Comparison of ENCODE assay signal across 10 cellular contexts in genomic region chr15:35696767-35697231, GRCh38.
DNase-seq lines count a peak whose midpoint lies in the region; ATAC-seq, FAIRE-seq and TF ChIP-seq lines count a peak whose summit lies in the region.
"Had no signal": no experiment of that assay in that cellular context is flagged by ENCODE, and none has a peak within 500 bp of the region (broad histone marks: within the 10 kb centered on the region; RNA-seq: fewer than 3 reads in every experiment).

No MANE protein-coding gene starts in this region.

- H3K4me3 Mint-ChIP-seq in mesothelial cell of epicardium = no peak overlapping the region
- H3K4me3 Mint-ChIP-seq: activated naive CD4-positive, alpha-beta T cell treated with anti-CD3 and anti-CD28 coated beads for 36 hours had no signal

- H3K27me3 ChIP-seq in NT2/D1 (ENCODE audit: insufficient read depth, insufficient read length) = no peaks in the 10 kb centered on the region

- DNase-seq in EL (peak; percentile 91), NT2/D1 (ENCODE audit: low read depth, low spot score) (peak; percentile 25), epithelial cell of prostate (ENCODE audit: low read depth, low spot score) (peak; percentile 43), mesothelial cell of epicardium (ENCODE audit: low spot score in 2 of 2, unreplicated experiment in 2 of 2) (no peak), GM12892 (ENCODE audit: insufficient read length) (no peak), foreskin melanocyte (no peak), GM10248 (ENCODE audit: extremely low spot score) (no peak)
- DNase-seq: activated naive CD4-positive, alpha-beta T cell treated with anti-CD3 and anti-CD28 coated beads for 36 hours; NCI-H1930 had no signal

- no peak overlapping the region for H3K4me3 ChIP-seq in NT2/D1 (ENCODE audit: insufficient read length, low read depth)

- H3K4me1 ChIP-seq in NT2/D1 (ENCODE audit: insufficient read depth, insufficient read length) = no peaks in the 10 kb centered on the region

- H3K36me3 Mint-ChIP-seq in mesothelial cell of epicardium = no peaks in the 10 kb centered on the region

- peaks cover 6% of the 10 kb centered on the region for H3K9me3 Mint-ChIP-seq in mesothelial cell of epicardium
- H3K9me3 Mint-ChIP-seq: activated naive CD4-positive, alpha-beta T cell treated with anti-CD3 and anti-CD28 coated beads for 36 hours had no signal

- TF ChIP-seq POLR2A in GM12892 (IDR thresholded peaks at IDR 0.05; ENCODE audit: low read depth, low read length) = no peak

- POLR2A ChIA-PET in GM10248 (lab: Yijun Ruan, JAX) = no interaction called here

- no peak overlapping the region for H3K9ac ChIP-seq in NT2/D1 (ENCODE audit: insufficient read length, low read depth)

- peak overlapping the region; percentile 60 for H3K27ac ChIP-seq in epithelial cell of prostate

- CTCF ChIA-PET in GM10248 (lab: Yijun Ruan, JAX) = interaction anchor here (0.8 to 2.2 kb wide), 3 partner anchors 9 to 38 kb away, joined by 3 to 11 read pairs (median 5); no protein-coding TSS in a partner anchor

- H3K27ac Mint-ChIP-seq in mesothelial cell of epicardium = peak overlapping the region; percentile 93
- H3K27ac Mint-ChIP-seq: activated naive CD4-positive, alpha-beta T cell treated with anti-CD3 and anti-CD28 coated beads for 36 hours had no signal

- no peaks in the 10 kb centered on the region for H3K9me3 ChIP-seq in NT2/D1 (ENCODE audit: insufficient read depth, low read length)

- FAIRE-seq in GM12892 (lab: Jason Lieb, UNC) = no peak

- H3K36me3 ChIP-seq in NT2/D1 (ENCODE audit: insufficient read depth, insufficient read length, low read length) = no peaks in the 10 kb centered on the region

- ATAC-seq in HG03039 (IDR thresholded peaks at IDR 0.05; ENCODE audit: unreplicated experiment) = no peak

- peaks cover 76% of the 10 kb centered on the region for H3K4me1 Mint-ChIP-seq in mesothelial cell of epicardium

- no peak for TF ChIP-seq CTCF in mesothelial cell of epicardium (IDR thresholded peaks at IDR 0.05; ENCODE audit: unreplicated experiment)
- TF ChIP-seq CTCF in GM10248 (IDR thresholded peaks at IDR 0.05; ENCODE audit: control extremely low read depth, extremely low read depth, low read depth, missing control alignments) = no peak

- no peaks in the 10 kb centered on the region for H3K27me3 Mint-ChIP-seq in mesothelial cell of epicardium (ENCODE audit: low read depth)

Comparison
In these comparisons a context has a peak if more than half of its experiments do, and no peak if none do; other contexts are left out.
1. DNase-seq: peak in EL (single experiment), NT2/D1 (single experiment) and epithelial cell of prostate (single experiment); none in mesothelial cell of epicardium (0 of 2), GM12892 (single experiment), foreskin melanocyte (single experiment) and GM10248 (single experiment).